In genomic region chr7:32846630-32847225, GRCh38 we compare ENCODE assay signal across 8 cellular contexts.
DNase-seq lines count a peak whose midpoint lies in the region; ATAC-seq lines count a peak whose summit lies in the region.

No MANE protein-coding gene starts in this region.

- DNase-seq in NK-92 treated with Interleukin-12 subunit alpha and Interleukin-12 subunit beta, amount 100 ng/mL, for 24 hours (lab: John Stamatoyannopoulos, UW): peak; percentile 69
- no peak for DNase-seq in NK-92 (lab: John Stamatoyannopoulos, UW; ENCODE audit: unreplicated experiment)
- DNase-seq in NCI-H1694 treated with DMSO at 0.1 percent for 48 hours (lab: John Stamatoyannopoulos, UW): peak; percentile 40
- peak; percentile 79 for DNase-seq in activated CD4-positive, CD25-positive, alpha-beta regulatory T cell treated with anti-CD3 and anti-CD28 coated beads, Interleukin-2, amount 50 U/mL, for 16 hours (ENCODE audit: low read depth, low spot score)
- DNase-seq in central memory CD4-positive, alpha-beta T cell: peak; percentile 82
- DNase-seq in kidney tubule cell (ENCODE audit: low spot score): peak; percentile 73
- peak; percentile 84 for DNase-seq in stimulated activated CD4-positive, alpha-beta T cell treated with anti-CD3 and anti-CD28 coated beads, Interleukin-2, amount 100 ng/mL, for 4 hours (ENCODE audit: low read depth)

- ATAC-seq in HG02943 (IDR thresholded peaks at IDR 0.05; ENCODE audit: low read depth, unreplicated experiment): peak; percentile 100
